Comparison of ENCODE assay signal across 8 cellular contexts in genomic region chr14:104864267-104865068, GRCh38. TPM values are rescaled to one million over a fixed set of nuclear protein-coding genes. Genes with fewer than 3 reads are reported as not detected.
A peak's percentile ranks its signal among the peaks of the same experiment; 100 is the strongest.
DNase-seq lines count a peak whose midpoint lies in the region; ATAC-seq, FAIRE-seq and TF ChIP-seq lines count a peak whose summit lies in the region.

No MANE protein-coding gene starts in this region.

- H4K20me1 ChIP-seq in Loucy (ENCODE audit: insufficient read depth, low read length, poor library complexity, severe bottlenecking) = no peaks in the 10 kb centered on the region

- no peaks in the 10 kb centered on the region for H3F3A ChIP-seq in Loucy (ENCODE audit: low read depth)

- peaks cover 5% of the 10 kb centered on the region for H3K4me1 ChIP-seq in Loucy (ENCODE audit: insufficient read depth, low read length, poor library complexity, severe bottlenecking)
- no peaks in the 10 kb centered on the region for H3K4me1 ChIP-seq in iPS-18a (ENCODE audit: control insufficient read depth, low read depth, low read length)
- peaks cover 2% of the 10 kb centered on the region in 2 donors for H3K4me1 ChIP-seq in small intestine (ENCODE audit: control insufficient read depth in 2 of 2, insufficient read depth in 1 of 2, low read depth in 1 of 2, low read length in 1 of 2)

- H3K36me3 Mint-ChIP-seq in CD14-positive monocyte = no peaks in the 10 kb centered on the region
- H3K36me3 Mint-ChIP-seq in activated naive CD8-positive, alpha-beta T cell treated with anti-CD3 and anti-CD28 coated beads for 36 hours = no peaks in the 10 kb centered on the region

- no peaks in the 10 kb centered on the region for H3K9me2 ChIP-seq in Loucy (replicated peaks; ENCODE audit: low read depth, low read length)

- H3K4me2 ChIP-seq in Loucy (ENCODE audit: low read depth, low read length, poor library complexity, severe bottlenecking) = peak overlapping the region; percentile 27

- intact Hi-C loops in CD14-positive monocyte (cut with micrococcal nuclease) = no loop called here

- DNase-seq in CD14-positive monocyte (ENCODE audit: low spot score) (no peak), small intestine (peak; percentile 98)
- DNase-seq in activated naive CD8-positive, alpha-beta T cell treated with anti-CD3 and anti-CD28 coated beads for 36 hours = no peak
- no peak for DNase-seq in activated CD4-positive, CD25-positive, alpha-beta regulatory T cell (lab: John Stamatoyannopoulos, UW)

- H3K79me2 ChIP-seq in Loucy (ENCODE audit: insufficient read depth, low read length) = 0 out of 2 replicates have a peak, but pooled peaks cover 4% of the 10 kb centered on the region

- H3K27ac ChIP-seq in iPS-18a (ENCODE audit: low read length) = no peak overlapping the region
- H3K27ac ChIP-seq in small intestine (ENCODE audit: low read depth in 1 of 2, low read length in 1 of 2) = peak overlapping the region; percentile 85 to 95

- no peak overlapping the region for H3K27ac Mint-ChIP-seq in CD14-positive monocyte
- H3K27ac Mint-ChIP-seq in activated naive CD8-positive, alpha-beta T cell treated with anti-CD3 and anti-CD28 coated beads for 36 hours = no peak overlapping the region

- H3K9me3 ChIP-seq in Loucy (ENCODE audit: insufficient read depth, low read depth, low read length) (no peaks in the 10 kb centered on the region), iPS-18a (ENCODE audit: control insufficient read depth, low read depth, low read length) (no peaks in the 10 kb centered on the region), small intestine (ENCODE audit: control insufficient read depth, low read depth) (no peaks in the 10 kb centered on the region)

- H3K27me3 Mint-ChIP-seq in CD14-positive monocyte (ENCODE audit: low read depth in 3 of 3) = peaks cover 19 to 30% (median 21%) of the 10 kb centered on the region in 3 donors
- peaks cover 16% of the 10 kb centered on the region for H3K27me3 Mint-ChIP-seq in activated naive CD8-positive, alpha-beta T cell treated with anti-CD3 and anti-CD28 coated beads for 36 hours

- ATAC-seq in GM21423 (IDR thresholded peaks at IDR 0.05; ENCODE audit: unreplicated experiment) (no peak), GM21390 (IDR thresholded peaks at IDR 0.05; ENCODE audit: unreplicated experiment) (no peak)

- H3K36me3 ChIP-seq in Loucy (ENCODE audit: insufficient read depth, low read length) (no peaks in the 10 kb centered on the region), iPS-18a (ENCODE audit: control insufficient read depth, low read depth, low read length) (peaks cover 5% of the 10 kb centered on the region), small intestine (ENCODE audit: control insufficient read depth in 2 of 2, insufficient read depth in 2 of 2, low read length in 2 of 2) (no peaks in the 10 kb centered on the region)

- H3K4me1 Mint-ChIP-seq in CD14-positive monocyte = peaks cover 2% of the 10 kb centered on the region
- H3K4me1 Mint-ChIP-seq in activated naive CD8-positive, alpha-beta T cell treated with anti-CD3 and anti-CD28 coated beads for 36 hours = peaks cover 2% of the 10 kb centered on the region

- no peak for TF ChIP-seq CTCF in CD14-positive monocyte (IDR thresholded peaks at IDR 0.05)
- no peak for TF ChIP-seq CTCF in Loucy (conservative IDR thresholded peaks at IDR 0.05; ENCODE audit: low read length)

- no peak for FAIRE-seq in small intestine (lab: Jason Lieb, UNC)

- peak overlapping the region; percentile 13 to 76 for H3K4me3 Mint-ChIP-seq in CD14-positive monocyte
- peak overlapping the region; percentile 50 for H3K4me3 Mint-ChIP-seq in activated naive CD8-positive, alpha-beta T cell treated with anti-CD3 and anti-CD28 coated beads for 36 hours

- WGBS in small intestine, 3 donors = 1 to 2% (median 1%) methylated on average over 52 to 68 of the region's 68 CpGs

- H3K9me3 Mint-ChIP-seq in CD14-positive monocyte = peaks cover 0 to 8% (median 0%) of the 10 kb centered on the region in 7 donors
- H3K9me3 Mint-ChIP-seq in activated naive CD8-positive, alpha-beta T cell treated with anti-CD3 and anti-CD28 coated beads for 36 hours = no peaks in the 10 kb centered on the region

- no peak overlapping the region for H3K9ac ChIP-seq in Loucy (ENCODE audit: low read depth, low read length, poor library complexity, severe bottlenecking)
- H3K9ac ChIP-seq in iPS-18a (ENCODE audit: low read length) = peak overlapping the region; percentile 79

- H2AFZ ChIP-seq in Loucy (ENCODE audit: low read length) = no peak overlapping the region

- H3K27me3 ChIP-seq in Loucy (ENCODE audit: insufficient read depth, low read length, poor library complexity, severe bottlenecking) (no peaks in the 10 kb centered on the region), iPS-18a (ENCODE audit: control insufficient read depth, insufficient read depth, low read length) (peaks cover 28% of the 10 kb centered on the region), small intestine (ENCODE audit: control insufficient read depth in 2 of 2, insufficient read depth in 2 of 2, low read length in 2 of 2) (no peaks in the 10 kb centered on the region)

- no peak overlapping the region for H3K4me3 ChIP-seq in Loucy (ENCODE audit: low read length, poor library complexity, severe bottlenecking)
- peak overlapping the region; percentile 77 for H3K4me3 ChIP-seq in iPS-18a (ENCODE audit: low read length)
- peak overlapping the region; percentile 61 to 85 for H3K4me3 ChIP-seq in small intestine (ENCODE audit: low read depth in 1 of 2, low read length in 2 of 2)

RNA-seq across cellular contexts. Expression of gene CEP170B, which starts 0.6 kb away (rescaled TPM):
- polyA plus RNA-seq in CD14-positive monocyte (not detected), small intestine (10 to 100 TPM; 24.9 to 33.9 (median 32.7) TPM)
- total RNA-seq in activated naive CD8-positive, alpha-beta T cell treated with anti-CD3 and anti-CD28 coated beads for 36 hours = 1 to 10 TPM; 4.6 to 4.7 TPM

Comparison
In these comparisons a context has a peak if more than half of its experiments do, and no peak if none do; other contexts are left out.
1. RNA of gene CEP170B, which starts 0.6 kb away (polyA plus RNA-seq): 24.9 to 33.9 TPM in small intestine; not detected in CD14-positive monocyte; every median in the first group is over 10 times any median in the second.